Comparison of ENCODE assay signal across 1 cellular context in genomic region chr2:70104231-70105111, GRCh38.
TF ChIP-seq lines count a peak whose summit lies in the region.

No MANE protein-coding gene starts in this region.

TF ChIP-seq in GM23338, 12 proteins besides CTCF, POLR2A, EP300 and RAD21 (continued from another document):
- TF ChIP-seq ZNF462 (CRISPR knock-in tag; IDR thresholded peaks at IDR 0.05) (no peak), POLR2AphosphoS5 (IDR thresholded peaks at IDR 0.05; ENCODE audit: low read depth) (no peak), NANOG (IDR thresholded peaks at IDR 0.05; ENCODE audit: borderline replicate concordance) (no peak), REST (IDR thresholded peaks at IDR 0.05; ENCODE audit: unreplicated experiment) (no peak), ETS1 (IDR thresholded peaks at IDR 0.05) (no peak), EZH2 (IDR thresholded peaks at IDR 0.05; ENCODE audit: low read depth, unreplicated experiment) (no peak)
